Comparison of ENCODE assay signal across 8 cellular contexts in the genomic region with DNA sequence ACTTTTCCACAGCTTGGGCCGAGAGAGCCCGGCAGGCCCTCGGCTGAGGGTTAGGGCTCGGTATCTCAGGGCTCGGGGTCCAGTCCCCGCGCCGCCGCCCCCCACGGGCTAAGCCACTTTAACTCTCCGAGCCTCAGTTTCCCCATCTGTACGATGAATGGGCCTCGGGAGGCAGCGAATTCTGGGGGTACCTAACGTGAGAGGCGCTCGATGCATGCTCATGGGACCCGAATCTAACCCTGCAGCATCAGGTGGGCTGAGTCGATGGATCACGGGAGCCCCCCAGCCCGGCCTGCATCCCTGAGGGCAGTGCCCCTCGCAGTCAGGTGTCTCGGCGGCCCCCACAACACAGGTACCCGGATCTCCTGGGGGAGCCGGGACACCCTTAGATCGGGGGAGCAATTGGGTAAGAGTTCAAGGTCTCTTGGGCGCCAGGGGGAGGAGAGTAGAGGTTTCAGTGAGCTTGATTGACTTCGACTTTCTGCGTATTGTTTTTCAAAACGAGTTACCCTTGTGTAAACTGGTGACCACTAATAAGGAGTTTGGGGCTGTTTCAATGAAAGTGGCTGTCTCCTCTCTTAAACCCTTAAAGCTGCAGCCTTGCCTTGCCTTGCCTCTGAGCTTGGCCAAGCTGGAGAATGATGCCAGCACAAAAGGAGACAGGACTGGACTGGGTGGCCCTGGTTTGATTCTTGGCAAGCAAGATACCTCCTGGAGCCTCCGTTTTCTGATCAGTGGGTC. TPM values are rescaled to one million over a fixed set of nuclear protein-coding genes. Genes with fewer than 3 reads are reported as not detected.
A peak's percentile ranks its signal among the peaks of the same experiment; 100 is the strongest.
DNase-seq lines count a peak whose midpoint lies in the region; ATAC-seq and TF ChIP-seq lines count a peak whose summit lies in the region.

No MANE protein-coding gene starts in this region.

- no peaks in the 10 kb centered on the region for H3K27me3 Mint-ChIP-seq in activated B cell treated with CpG ODN at 0.5 μM for 24 hours

- H3K4me1 ChIP-seq in muscle layer of duodenum (ENCODE audit: control insufficient read depth in 1 of 2, insufficient read depth in 2 of 2, low read length in 2 of 2), result peaks cover 8 to 15% of the 10 kb centered on the region in 2 donors
- H3K4me1 ChIP-seq in urinary bladder (ENCODE audit: insufficient read depth), result peaks cover 2% of the 10 kb centered on the region

- H3K36me3 ChIP-seq in muscle layer of duodenum (ENCODE audit: control insufficient read depth in 1 of 2, insufficient read depth in 2 of 2, low read length in 2 of 2) (no peaks in the 10 kb centered on the region), urinary bladder (ENCODE audit: insufficient read depth) (no peaks in the 10 kb centered on the region)

- CTCF ChIA-PET in activated B cell treated with CpG ODN at 0.5 μM for 24 hours (lab: Charles Lee), result interaction anchor here (1.1 to 2.0 kb wide), 2 partner anchors 105 to 132 kb away, joined by 3 to 7 read pairs; a partner anchor contains a TSS

- WGBS in urinary bladder, result under 1% methylated on average over 32 of the region's 32 CpGs

- H3K27me3 ChIP-seq in muscle layer of duodenum (ENCODE audit: low read depth, low read length), result no peaks in the 10 kb centered on the region

- peak overlapping the region; percentile 72 for H3K27ac Mint-ChIP-seq in activated B cell treated with CpG ODN at 0.5 μM for 24 hours

- H3K27ac ChIP-seq in muscle layer of duodenum (ENCODE audit: low read length) (peak overlapping the region; percentile 68), urinary bladder (ENCODE audit: low read depth) (peak overlapping the region; percentile 95)

- peak overlapping the region; percentile 90 for H3K4me3 Mint-ChIP-seq in activated B cell treated with CpG ODN at 0.5 μM for 24 hours

- POLR2A ChIA-PET in activated B cell treated with CpG ODN at 0.5 μM for 24 hours (lab: Charles Lee), result interaction anchor here (0.5 to 4.3 kb wide), 16 partner anchors 9 to 403 kb away, joined by 3 to 38 read pairs (median 6); a partner anchor contains a TSS

- peaks cover 33% of the 10 kb centered on the region for H3K4me1 Mint-ChIP-seq in activated B cell treated with CpG ODN at 0.5 μM for 24 hours

- peak; percentile 9 for DNase-seq in NCI-H2171 treated with DMSO at 0.1 percent for 48 hours (lab: John Stamatoyannopoulos, UW)
- no peak for DNase-seq in NCI-H2171 (lab: John Stamatoyannopoulos, UW)
- DNase-seq in HK-2 (ENCODE audit: unreplicated experiment), result peak; percentile 12
- DNase-seq in activated B cell treated with CpG ODN at 0.5 μM for 24 hours, result peak; percentile 24
- DNase-seq in epidermal melanocyte (ENCODE audit: insufficient read length, low spot score), result peak; percentile 22

- peak overlapping the region; percentile 84 to 94 for H3K4me3 ChIP-seq in muscle layer of duodenum (ENCODE audit: low read depth in 1 of 2, low read length in 2 of 2)
- peak overlapping the region; percentile 83 for H3K4me3 ChIP-seq in urinary bladder (ENCODE audit: low read depth, low read length)

- TF ChIP-seq CTCF in activated B cell treated with CpG ODN at 0.5 μM for 24 hours (IDR thresholded peaks at IDR 0.05), result no peak

- intact Hi-C loops in activated B cell treated with CpG ODN at 0.5 μM for 24 hours (cut with micrococcal nuclease), result loop anchor here (1.0 to 10.0 kb wide), 6 partner anchors 36 to 1741 kb away; a partner anchor contains a TSS

- H3K9me3 ChIP-seq in muscle layer of duodenum (ENCODE audit: control insufficient read depth in 1 of 2, low read length in 2 of 2), result no peaks in the 10 kb centered on the region

- H3K36me3 Mint-ChIP-seq in activated B cell treated with CpG ODN at 0.5 μM for 24 hours (ENCODE audit: low read depth), result peaks cover 7% of the 10 kb centered on the region

- H3K9me3 Mint-ChIP-seq in activated B cell treated with CpG ODN at 0.5 μM for 24 hours, result no peaks in the 10 kb centered on the region

- ATAC-seq in activated B cell treated with CpG ODN at 0.5 μM for 24 hours (ENCODE audit: low read depth) (no peak), HG03039 (IDR thresholded peaks at IDR 0.05; ENCODE audit: unreplicated experiment) (no peak)

RNA-seq across cellular contexts. Expression of a gene that starts 0.6 kb away (rescaled TPM):
- total RNA-seq in activated B cell treated with CpG ODN at 0.5 μM for 24 hours (63.5 and 66.8 TPM in 2 replicates), urinary bladder (33.2 TPM)
- 103 TPM for polyA plus RNA-seq in urinary bladder

RNA-seq across cellular contexts. Expression of a gene that starts 36.8 kb away (rescaled TPM):
- total RNA-seq in activated B cell treated with CpG ODN at 0.5 μM for 24 hours, result 28.4 and 32.8 TPM in 2 replicates
- total RNA-seq in urinary bladder, result 10.1 TPM
- polyA plus RNA-seq in urinary bladder, result 54.1 TPM
